ENCODE assay signal across 20 cellular contexts in genomic region chr13:29572575-29572974, GRCh38. TPM values are rescaled to one million over a fixed set of nuclear protein-coding genes. Genes with fewer than 3 reads are reported as not detected.
DNase-seq lines count a peak whose midpoint lies in the region; ATAC-seq and TF ChIP-seq lines count a peak whose summit lies in the region.
"Had no signal": no experiment of that assay in that cellular context is flagged by ENCODE, and none has a peak within 500 bp of the region (broad histone marks: within the 10 kb centered on the region; RNA-seq: fewer than 3 reads in every experiment).

No MANE protein-coding gene starts in this region.

- peak overlapping the region; percentile 19 to 86 for H3K27ac Mint-ChIP-seq in activated naive CD4-positive, alpha-beta T cell treated with anti-CD3 and anti-CD28 coated beads, Interleukin-2, amount 50 U/mL, for 72 hours
- peak overlapping the region; percentile 47; the same call in 1 of the 2 replicates for H3K27ac Mint-ChIP-seq in WTC11
- H3K27ac Mint-ChIP-seq: activated naive CD4-positive, alpha-beta T cell treated with anti-CD3 and anti-CD28 coated beads, Interleukin-2, amount 10 ng/mL, durations not matched to agents 7 days and 5 days had no signal

- H3K9me3 Mint-ChIP-seq in activated naive CD4-positive, alpha-beta T cell treated with anti-CD3 and anti-CD28 coated beads, Interleukin-2, amount 50 U/mL, for 72 hours = no peaks in the 10 kb centered on the region
- peaks cover 8% of the 10 kb centered on the region; the same call in 1 of the 2 replicates for H3K9me3 Mint-ChIP-seq in WTC11
- H3K9me3 Mint-ChIP-seq: activated naive CD4-positive, alpha-beta T cell treated with anti-CD3 and anti-CD28 coated beads, Interleukin-2, amount 10 ng/mL, durations not matched to agents 7 days and 5 days; effector memory CD8-positive, alpha-beta T cell had no signal

- POLR2A ChIA-PET in WTC11 (lab: Charles Lee) = interaction anchor here (0.6 kb wide), 1 partner anchor 9 kb away, joined by 3 read pairs; no protein-coding TSS in a partner anchor

- no peak for DNase-seq in activated naive CD4-positive, alpha-beta T cell treated with anti-CD3 and anti-CD28 coated beads, Interleukin-2, amount 50 U/mL, for 72 hours (ENCODE audit: low spot score in 2 of 2)
- DNase-seq in activated naive CD4-positive, alpha-beta T cell (lab: John Stamatoyannopoulos, UW) = no peak
- DNase-seq in WTC11 (ENCODE audit: low spot score) (no peak), mucosa of descending colon (peak; percentile 59 to 79 (median 71)), cortex of kidney (lab: John Stamatoyannopoulos, UW) (no peak), hepatic stellate cell (ENCODE audit: low spot score) (no peak)
- DNase-seq: activated CD4-positive, alpha-beta T cell treated with anti-CD3 and anti-CD28 coated beads for 4 hours; activated naive CD4-positive, alpha-beta T cell treated with anti-CD3 and anti-CD28 coated beads, Interleukin-2, amount 10 ng/mL, durations not matched to agents 7 days and 5 days; amniotic stem cell; BE2C; effector memory CD8-positive, alpha-beta T cell; KG1; NCI-H2029 treated with DMSO at 0.1 percent for 48 hours; NCI-H774; stimulated activated naive CD8-positive, alpha-beta T cell treated with anti-CD3 and anti-CD28 coated beads, Interleukin-15, Interleukin-2, amounts not matched to agents 100 U/mL and 50 U/mL, for 24 hours had no signal

- CTCF ChIA-PET in WTC11 (lab: Charles Lee) = interaction anchor here (1.9 kb wide), 1 partner anchor 8 kb away, joined by 10 read pairs; no protein-coding TSS in a partner anchor

- H3K9me3 ChIP-seq in mucosa of descending colon = no peaks in the 10 kb centered on the region
- H3K9me3 ChIP-seq: BE2C, heart left ventricle, psoas muscle, SJSA1 had no signal

- peaks cover 56% of the 10 kb centered on the region for H3K4me1 Mint-ChIP-seq in WTC11

- no peak for ATAC-seq in activated naive CD4-positive, alpha-beta T cell treated with anti-CD3 and anti-CD28 coated beads, Interleukin-2, amount 50 U/mL, for 72 hours
- ATAC-seq in WTC11 = no peak
- peak; percentile 83 for ATAC-seq in mucosa of descending colon
- no peak for ATAC-seq in GM21786 (IDR thresholded peaks at IDR 0.05; ENCODE audit: unreplicated experiment)
- ATAC-seq: effector memory CD8-positive, alpha-beta T cell; stimulated activated naive CD8-positive, alpha-beta T cell treated with anti-CD3 and anti-CD28 coated beads, Interleukin-15, Interleukin-2, amounts not matched to agents 100 U/mL and 50 U/mL, for 24 hours had no signal

- no peaks in the 10 kb centered on the region for H3K27me3 Mint-ChIP-seq in WTC11 (ENCODE audit: low read depth)
- H3K27me3 Mint-ChIP-seq: activated naive CD4-positive, alpha-beta T cell treated with anti-CD3 and anti-CD28 coated beads, Interleukin-2, amount 10 ng/mL, durations not matched to agents 7 days and 5 days; effector memory CD8-positive, alpha-beta T cell had no signal

- H3K36me3 ChIP-seq in mucosa of descending colon (ENCODE audit: low read depth) = no peaks in the 10 kb centered on the region
- H3K36me3 ChIP-seq: BE2C, heart left ventricle had no signal

- TF ChIP-seq CTCF in WTC11 (IDR thresholded peaks at IDR 0.05) = no peak
- TF ChIP-seq CTCF in mucosa of descending colon (IDR thresholded peaks at IDR 0.05) = no peak

- H3K36me3 Mint-ChIP-seq in activated naive CD4-positive, alpha-beta T cell treated with anti-CD3 and anti-CD28 coated beads, Interleukin-2, amount 50 U/mL, for 72 hours = no peaks in the 10 kb centered on the region
- peaks cover 3% of the 10 kb centered on the region for H3K36me3 Mint-ChIP-seq in WTC11

- intact Hi-C loops in mucosa of descending colon (cut with DNase I, micrococcal nuclease) = no loop called here

- H3K4me1 ChIP-seq in mucosa of descending colon (ENCODE audit: low read depth) = peaks cover 15% of the 10 kb centered on the region
- H3K4me1 ChIP-seq: psoas muscle had no signal

- no peak overlapping the region for H3K4me3 ChIP-seq in mucosa of descending colon
- H3K4me3 ChIP-seq: heart left ventricle, lung, psoas muscle, SJSA1 had no signal

- H3K4me3 Mint-ChIP-seq in WTC11 = no peak overlapping the region
- H3K4me3 Mint-ChIP-seq: activated naive CD4-positive, alpha-beta T cell treated with anti-CD3 and anti-CD28 coated beads, Interleukin-2, amount 10 ng/mL, durations not matched to agents 7 days and 5 days; effector memory CD8-positive, alpha-beta T cell had no signal

TF ChIP-seq in WTC11, 78 proteins besides CTCF, POLR2A, EP300 and RAD21:
- TF ChIP-seq MYBL2 (CRISPR knock-in tag; IDR thresholded peaks at IDR 0.05) (no peak), ZNF121 (CRISPR knock-in tag; IDR thresholded peaks at IDR 0.05) (no peak), SP1 (CRISPR knock-in tag; conservative IDR thresholded peaks at IDR 0.05) (no peak), IRF2 (CRISPR knock-in tag; IDR thresholded peaks at IDR 0.05; ENCODE audit: borderline replicate concordance, low read depth) (no peak), STAT6 (CRISPR knock-in tag; conservative IDR thresholded peaks at IDR 0.05; ENCODE audit: low read depth) (no peak), NR2C2 (CRISPR knock-in tag; IDR thresholded peaks at IDR 0.05) (no peak), USF1 (CRISPR knock-in tag; IDR thresholded peaks at IDR 0.05) (no peak), GABPB1 (CRISPR knock-in tag; IDR thresholded peaks at IDR 0.05) (no peak), RORB (CRISPR knock-in tag; IDR thresholded peaks at IDR 0.05) (no peak)
- TF ChIP-seq, protein P1, sequence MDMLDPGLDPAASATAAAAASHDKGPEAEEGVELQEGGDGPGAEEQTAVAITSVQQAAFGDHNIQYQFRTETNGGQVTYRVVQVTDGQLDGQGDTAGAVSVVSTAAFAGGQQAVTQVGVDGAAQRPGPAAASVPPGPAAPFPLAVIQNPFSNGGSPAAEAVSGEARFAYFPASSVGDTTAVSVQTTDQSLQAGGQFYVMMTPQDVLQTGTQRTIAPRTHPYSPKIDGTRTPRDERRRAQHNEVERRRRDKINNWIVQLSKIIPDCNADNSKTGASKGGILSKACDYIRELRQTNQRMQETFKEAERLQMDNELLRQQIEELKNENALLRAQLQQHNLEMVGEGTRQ (CRISPR knock-in tag; IDR thresholded peaks at IDR 0.05) = no peak
- TF ChIP-seq, protein P2, sequence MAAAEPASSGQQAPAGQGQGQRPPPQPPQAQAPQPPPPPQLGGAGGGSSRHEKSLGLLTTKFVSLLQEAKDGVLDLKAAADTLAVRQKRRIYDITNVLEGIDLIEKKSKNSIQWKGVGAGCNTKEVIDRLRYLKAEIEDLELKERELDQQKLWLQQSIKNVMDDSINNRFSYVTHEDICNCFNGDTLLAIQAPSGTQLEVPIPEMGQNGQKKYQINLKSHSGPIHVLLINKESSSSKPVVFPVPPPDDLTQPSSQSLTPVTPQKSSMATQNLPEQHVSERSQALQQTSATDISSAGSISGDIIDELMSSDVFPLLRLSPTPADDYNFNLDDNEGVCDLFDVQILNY (CRISPR knock-in tag; IDR thresholded peaks at IDR 0.05) = no peak

RNA-seq across cellular contexts. Expression of gene SLC7A1, which starts 22.9 kb away (rescaled TPM):
- 10 to 100 TPM; 63.8 to 92.7 TPM for total RNA-seq in activated naive CD4-positive, alpha-beta T cell treated with anti-CD3 and anti-CD28 coated beads, Interleukin-2, amount 50 U/mL, for 72 hours
- total RNA-seq in WTC11 (2021) (67.0 to 84.5 TPM (median 68.9 TPM) in 3 replicates), mucosa of descending colon (10 to 100 TPM; 23.8 to 36.0 (median 28.0) TPM)

Comparison
In these comparisons a context has a peak if more than half of its experiments do, and no peak if none do; other contexts are left out.
1. DNase-seq: peak in mucosa of descending colon (3 of 3); none in activated naive CD4-positive, alpha-beta T cell treated with anti-CD3 and anti-CD28 coated beads, Interleukin-2, amount 50 U/mL, for 72 hours (0 of 2), activated naive CD4-positive, alpha-beta T cell (0 of 4), WTC11 (single experiment), cortex of kidney (single experiment) and hepatic stellate cell (single experiment).